ENCODE assay signal across 1 cellular context in the genomic region with DNA sequence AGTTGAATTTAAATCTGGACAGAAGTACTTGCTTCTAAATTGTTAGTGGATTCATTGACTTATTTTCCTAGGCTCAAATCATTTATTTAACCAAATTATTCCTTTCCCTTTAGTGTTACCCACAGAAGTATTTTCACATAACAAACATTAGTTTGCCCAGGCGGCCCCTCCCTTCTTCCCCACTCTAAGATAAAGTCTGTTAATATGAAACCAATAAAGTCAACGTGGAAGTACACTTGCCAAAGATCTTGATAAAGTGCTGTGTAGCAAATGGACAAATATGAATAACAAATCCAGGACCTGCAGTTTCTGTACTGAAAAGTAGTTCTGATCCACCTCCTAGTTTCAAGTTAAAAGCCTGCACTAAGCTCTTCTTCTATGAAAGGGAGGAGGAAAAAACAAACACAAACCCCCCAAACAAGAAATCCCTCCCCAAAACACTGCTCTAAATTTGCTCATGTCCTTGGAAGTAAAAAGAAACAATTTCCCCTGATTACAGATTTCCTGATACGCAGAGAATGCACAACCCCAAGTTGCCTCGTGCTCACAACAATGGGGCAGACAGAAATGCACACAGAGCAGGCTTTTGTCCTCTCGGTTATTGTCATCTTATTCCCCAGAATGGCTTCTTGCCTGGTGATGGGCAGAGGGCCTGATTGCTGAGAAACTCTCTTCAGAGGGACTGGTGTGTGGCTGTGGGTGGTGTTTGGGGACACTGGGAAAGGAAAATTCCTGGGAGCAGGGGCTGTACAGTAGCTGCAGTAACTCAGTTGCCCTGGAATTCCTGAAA.
TF ChIP-seq lines count a peak whose summit lies in the region.

No MANE protein-coding gene starts in this region.

TF ChIP-seq in GM12878, 131 proteins besides CTCF, POLR2A, EP300 and RAD21:
- TF ChIP-seq, protein P1, sequence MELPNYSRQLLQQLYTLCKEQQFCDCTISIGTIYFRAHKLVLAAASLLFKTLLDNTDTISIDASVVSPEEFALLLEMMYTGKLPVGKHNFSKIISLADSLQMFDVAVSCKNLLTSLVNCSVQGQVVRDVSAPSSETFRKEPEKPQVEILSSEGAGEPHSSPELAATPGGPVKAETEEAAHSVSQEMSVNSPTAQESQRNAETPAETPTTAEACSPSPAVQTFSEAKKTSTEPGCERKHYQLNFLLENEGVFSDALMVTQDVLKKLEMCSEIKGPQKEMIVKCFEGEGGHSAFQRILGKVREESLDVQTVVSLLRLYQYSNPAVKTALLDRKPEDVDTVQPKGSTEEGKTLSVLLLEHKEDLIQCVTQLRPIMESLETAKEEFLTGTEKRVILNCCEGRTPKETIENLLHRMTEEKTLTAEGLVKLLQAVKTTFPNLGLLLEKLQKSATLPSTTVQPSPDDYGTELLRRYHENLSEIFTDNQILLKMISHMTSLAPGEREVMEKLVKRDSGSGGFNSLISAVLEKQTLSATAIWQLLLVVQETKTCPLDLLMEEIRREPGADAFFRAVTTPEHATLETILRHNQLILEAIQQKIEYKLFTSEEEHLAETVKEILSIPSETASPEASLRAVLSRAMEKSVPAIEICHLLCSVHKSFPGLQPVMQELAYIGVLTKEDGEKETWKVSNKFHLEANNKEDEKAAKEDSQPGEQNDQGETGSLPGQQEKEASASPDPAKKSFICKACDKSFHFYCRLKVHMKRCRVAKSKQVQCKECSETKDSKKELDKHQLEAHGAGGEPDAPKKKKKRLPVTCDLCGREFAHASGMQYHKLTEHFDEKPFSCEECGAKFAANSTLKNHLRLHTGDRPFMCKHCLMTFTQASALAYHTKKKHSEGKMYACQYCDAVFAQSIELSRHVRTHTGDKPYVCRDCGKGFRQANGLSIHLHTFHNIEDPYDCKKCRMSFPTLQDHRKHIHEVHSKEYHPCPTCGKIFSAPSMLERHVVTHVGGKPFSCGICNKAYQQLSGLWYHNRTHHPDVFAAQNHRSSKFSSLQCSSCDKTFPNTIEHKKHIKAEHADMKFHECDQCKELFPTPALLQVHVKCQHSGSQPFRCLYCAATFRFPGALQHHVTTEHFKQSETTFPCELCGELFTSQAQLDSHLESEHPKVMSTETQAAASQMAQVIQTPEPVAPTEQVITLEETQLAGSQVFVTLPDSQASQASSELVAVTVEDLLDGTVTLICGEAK (IDR thresholded peaks at IDR 0.05; ENCODE audit: borderline replicate concordance), result no peak
- TF ChIP-seq RCOR1 (conservative IDR thresholded peaks at IDR 0.05; ENCODE audit: low read depth, low read length) (no peak), SMARCA5 (IDR thresholded peaks at IDR 0.05) (no peak), NFYA (IDR thresholded peaks at IDR 0.05; ENCODE audit: borderline replicate concordance, low read depth, low read length) (no peak), ZNF207 (IDR thresholded peaks at IDR 0.05; ENCODE audit: borderline replicate concordance) (no peak), HDGF (IDR thresholded peaks at IDR 0.05) (0 out of 2 replicates have a peak, but pooled peaks have one; percentile 45), ZNF622 (IDR thresholded peaks at IDR 0.05) (no peak), RFX5 (IDR thresholded peaks at IDR 0.05; ENCODE audit: low read depth, low read length) (no peak), IKZF2 (IDR thresholded peaks at IDR 0.05) (no peak), NBN (IDR thresholded peaks at IDR 0.05) (0 out of 2 replicates have a peak, but pooled peaks have one; percentile 40), POLR2AphosphoS5 (IDR thresholded peaks at IDR 0.05; ENCODE audit: low read length) (peak; percentile 34; the same call in 1 of the 2 replicates), MYC (IDR thresholded peaks at IDR 0.05; ENCODE audit: insufficient read depth, insufficient read length, insufficient replicate concordance, low read length, severe bottlenecking) (no peak), CBFB (IDR thresholded peaks at IDR 0.05; ENCODE audit: low read depth) (no peak), CHD2 (IDR thresholded peaks at IDR 0.05; ENCODE audit: borderline replicate concordance, low read depth, low read length) (no peak), SMAD1 (IDR thresholded peaks at IDR 0.05; ENCODE audit: low read depth, partially characterized antibody) (no peak), RUNX3 (IDR thresholded peaks at IDR 0.05; ENCODE audit: low read length) (no peak), SUPT20H (IDR thresholded peaks at IDR 0.05; ENCODE audit: borderline replicate concordance, control insufficient read depth, low read depth, low read length) (no peak)
- TF ChIP-seq, protein P2, sequence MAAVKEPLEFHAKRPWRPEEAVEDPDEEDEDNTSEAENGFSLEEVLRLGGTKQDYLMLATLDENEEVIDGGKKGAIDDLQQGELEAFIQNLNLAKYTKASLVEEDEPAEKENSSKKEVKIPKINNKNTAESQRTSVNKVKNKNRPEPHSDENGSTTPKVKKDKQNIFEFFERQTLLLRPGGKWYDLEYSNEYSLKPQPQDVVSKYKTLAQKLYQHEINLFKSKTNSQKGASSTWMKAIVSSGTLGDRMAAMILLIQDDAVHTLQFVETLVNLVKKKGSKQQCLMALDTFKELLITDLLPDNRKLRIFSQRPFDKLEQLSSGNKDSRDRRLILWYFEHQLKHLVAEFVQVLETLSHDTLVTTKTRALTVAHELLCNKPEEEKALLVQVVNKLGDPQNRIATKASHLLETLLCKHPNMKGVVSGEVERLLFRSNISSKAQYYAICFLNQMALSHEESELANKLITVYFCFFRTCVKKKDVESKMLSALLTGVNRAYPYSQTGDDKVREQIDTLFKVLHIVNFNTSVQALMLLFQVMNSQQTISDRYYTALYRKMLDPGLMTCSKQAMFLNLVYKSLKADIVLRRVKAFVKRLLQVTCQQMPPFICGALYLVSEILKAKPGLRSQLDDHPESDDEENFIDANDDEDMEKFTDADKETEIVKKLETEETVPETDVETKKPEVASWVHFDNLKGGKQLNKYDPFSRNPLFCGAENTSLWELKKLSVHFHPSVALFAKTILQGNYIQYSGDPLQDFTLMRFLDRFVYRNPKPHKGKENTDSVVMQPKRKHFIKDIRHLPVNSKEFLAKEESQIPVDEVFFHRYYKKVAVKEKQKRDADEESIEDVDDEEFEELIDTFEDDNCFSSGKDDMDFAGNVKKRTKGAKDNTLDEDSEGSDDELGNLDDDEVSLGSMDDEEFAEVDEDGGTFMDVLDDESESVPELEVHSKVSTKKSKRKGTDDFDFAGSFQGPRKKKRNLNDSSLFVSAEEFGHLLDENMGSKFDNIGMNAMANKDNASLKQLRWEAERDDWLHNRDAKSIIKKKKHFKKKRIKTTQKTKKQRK (IDR thresholded peaks at IDR 0.05; ENCODE audit: low read depth, low read length), result no peak
- TF ChIP-seq, protein P3, sequence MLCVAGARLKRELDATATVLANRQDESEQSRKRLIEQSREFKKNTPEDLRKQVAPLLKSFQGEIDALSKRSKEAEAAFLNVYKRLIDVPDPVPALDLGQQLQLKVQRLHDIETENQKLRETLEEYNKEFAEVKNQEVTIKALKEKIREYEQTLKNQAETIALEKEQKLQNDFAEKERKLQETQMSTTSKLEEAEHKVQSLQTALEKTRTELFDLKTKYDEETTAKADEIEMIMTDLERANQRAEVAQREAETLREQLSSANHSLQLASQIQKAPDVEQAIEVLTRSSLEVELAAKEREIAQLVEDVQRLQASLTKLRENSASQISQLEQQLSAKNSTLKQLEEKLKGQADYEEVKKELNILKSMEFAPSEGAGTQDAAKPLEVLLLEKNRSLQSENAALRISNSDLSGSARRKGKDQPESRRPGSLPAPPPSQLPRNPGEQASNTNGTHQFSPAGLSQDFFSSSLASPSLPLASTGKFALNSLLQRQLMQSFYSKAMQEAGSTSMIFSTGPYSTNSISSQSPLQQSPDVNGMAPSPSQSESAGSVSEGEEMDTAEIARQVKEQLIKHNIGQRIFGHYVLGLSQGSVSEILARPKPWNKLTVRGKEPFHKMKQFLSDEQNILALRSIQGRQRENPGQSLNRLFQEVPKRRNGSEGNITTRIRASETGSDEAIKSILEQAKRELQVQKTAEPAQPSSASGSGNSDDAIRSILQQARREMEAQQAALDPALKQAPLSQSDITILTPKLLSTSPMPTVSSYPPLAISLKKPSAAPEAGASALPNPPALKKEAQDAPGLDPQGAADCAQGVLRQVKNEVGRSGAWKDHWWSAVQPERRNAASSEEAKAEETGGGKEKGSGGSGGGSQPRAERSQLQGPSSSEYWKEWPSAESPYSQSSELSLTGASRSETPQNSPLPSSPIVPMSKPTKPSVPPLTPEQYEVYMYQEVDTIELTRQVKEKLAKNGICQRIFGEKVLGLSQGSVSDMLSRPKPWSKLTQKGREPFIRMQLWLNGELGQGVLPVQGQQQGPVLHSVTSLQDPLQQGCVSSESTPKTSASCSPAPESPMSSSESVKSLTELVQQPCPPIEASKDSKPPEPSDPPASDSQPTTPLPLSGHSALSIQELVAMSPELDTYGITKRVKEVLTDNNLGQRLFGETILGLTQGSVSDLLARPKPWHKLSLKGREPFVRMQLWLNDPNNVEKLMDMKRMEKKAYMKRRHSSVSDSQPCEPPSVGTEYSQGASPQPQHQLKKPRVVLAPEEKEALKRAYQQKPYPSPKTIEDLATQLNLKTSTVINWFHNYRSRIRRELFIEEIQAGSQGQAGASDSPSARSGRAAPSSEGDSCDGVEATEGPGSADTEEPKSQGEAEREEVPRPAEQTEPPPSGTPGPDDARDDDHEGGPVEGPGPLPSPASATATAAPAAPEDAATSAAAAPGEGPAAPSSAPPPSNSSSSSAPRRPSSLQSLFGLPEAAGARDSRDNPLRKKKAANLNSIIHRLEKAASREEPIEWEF (IDR thresholded peaks at IDR 0.05; ENCODE audit: insufficient replicate concordance, low read depth, low read length), result no peak
- TF ChIP-seq, protein P4, sequence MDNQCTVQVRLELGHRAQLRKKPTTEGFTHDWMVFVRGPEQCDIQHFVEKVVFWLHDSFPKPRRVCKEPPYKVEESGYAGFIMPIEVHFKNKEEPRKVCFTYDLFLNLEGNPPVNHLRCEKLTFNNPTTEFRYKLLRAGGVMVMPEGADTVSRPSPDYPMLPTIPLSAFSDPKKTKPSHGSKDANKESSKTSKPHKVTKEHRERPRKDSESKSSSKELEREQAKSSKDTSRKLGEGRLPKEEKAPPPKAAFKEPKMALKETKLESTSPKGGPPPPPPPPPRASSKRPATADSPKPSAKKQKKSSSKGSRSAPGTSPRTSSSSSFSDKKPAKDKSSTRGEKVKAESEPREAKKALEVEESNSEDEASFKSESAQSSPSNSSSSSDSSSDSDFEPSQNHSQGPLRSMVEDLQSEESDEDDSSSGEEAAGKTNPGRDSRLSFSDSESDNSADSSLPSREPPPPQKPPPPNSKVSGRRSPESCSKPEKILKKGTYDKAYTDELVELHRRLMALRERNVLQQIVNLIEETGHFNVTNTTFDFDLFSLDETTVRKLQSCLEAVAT (IDR thresholded peaks at IDR 0.05), result peak; percentile 71
- TF ChIP-seq, protein P5, sequence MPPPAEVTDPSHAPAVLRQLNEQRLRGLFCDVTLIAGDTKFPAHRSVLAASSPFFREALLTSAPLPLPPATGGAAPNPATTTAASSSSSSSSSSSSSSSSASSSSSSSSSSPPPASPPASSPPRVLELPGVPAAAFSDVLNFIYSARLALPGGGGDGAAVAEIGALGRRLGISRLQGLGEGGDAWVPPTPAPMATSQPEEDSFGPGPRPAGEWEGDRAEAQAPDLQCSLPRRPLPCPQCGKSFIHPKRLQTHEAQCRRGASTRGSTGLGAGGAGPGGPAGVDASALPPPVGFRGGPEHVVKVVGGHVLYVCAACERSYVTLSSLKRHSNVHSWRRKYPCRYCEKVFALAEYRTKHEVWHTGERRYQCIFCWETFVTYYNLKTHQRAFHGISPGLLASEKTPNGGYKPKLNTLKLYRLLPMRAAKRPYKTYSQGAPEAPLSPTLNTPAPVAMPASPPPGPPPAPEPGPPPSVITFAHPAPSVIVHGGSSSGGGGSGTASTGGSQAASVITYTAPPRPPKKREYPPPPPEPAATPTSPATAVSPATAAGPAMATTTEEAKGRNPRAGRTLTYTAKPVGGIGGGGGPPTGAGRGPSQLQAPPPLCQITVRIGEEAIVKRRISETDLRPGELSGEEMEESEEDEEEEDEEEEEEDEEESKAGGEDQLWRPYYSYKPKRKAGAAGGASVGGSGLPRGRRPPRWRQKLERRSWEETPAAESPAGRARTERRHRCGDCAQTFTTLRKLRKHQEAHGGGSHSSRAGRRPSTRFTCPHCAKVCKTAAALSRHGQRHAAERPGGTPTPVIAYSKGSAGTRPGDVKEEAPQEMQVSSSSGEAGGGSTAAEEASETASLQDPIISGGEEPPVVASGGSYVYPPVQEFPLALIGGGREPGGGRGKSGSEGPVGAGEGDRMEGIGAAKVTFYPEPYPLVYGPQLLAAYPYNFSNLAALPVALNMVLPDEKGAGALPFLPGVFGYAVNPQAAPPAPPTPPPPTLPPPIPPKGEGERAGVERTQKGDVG (CRISPR knock-in tag; IDR thresholded peaks at IDR 0.05), result no peak; the same call in 1 of the 2 replicates
- TF ChIP-seq, protein P6, sequence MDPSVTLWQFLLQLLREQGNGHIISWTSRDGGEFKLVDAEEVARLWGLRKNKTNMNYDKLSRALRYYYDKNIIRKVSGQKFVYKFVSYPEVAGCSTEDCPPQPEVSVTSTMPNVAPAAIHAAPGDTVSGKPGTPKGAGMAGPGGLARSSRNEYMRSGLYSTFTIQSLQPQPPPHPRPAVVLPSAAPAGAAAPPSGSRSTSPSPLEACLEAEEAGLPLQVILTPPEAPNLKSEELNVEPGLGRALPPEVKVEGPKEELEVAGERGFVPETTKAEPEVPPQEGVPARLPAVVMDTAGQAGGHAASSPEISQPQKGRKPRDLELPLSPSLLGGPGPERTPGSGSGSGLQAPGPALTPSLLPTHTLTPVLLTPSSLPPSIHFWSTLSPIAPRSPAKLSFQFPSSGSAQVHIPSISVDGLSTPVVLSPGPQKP (IDR thresholded peaks at IDR 0.05; ENCODE audit: low read depth, low read length), result no peak
- TF ChIP-seq, protein P7, sequence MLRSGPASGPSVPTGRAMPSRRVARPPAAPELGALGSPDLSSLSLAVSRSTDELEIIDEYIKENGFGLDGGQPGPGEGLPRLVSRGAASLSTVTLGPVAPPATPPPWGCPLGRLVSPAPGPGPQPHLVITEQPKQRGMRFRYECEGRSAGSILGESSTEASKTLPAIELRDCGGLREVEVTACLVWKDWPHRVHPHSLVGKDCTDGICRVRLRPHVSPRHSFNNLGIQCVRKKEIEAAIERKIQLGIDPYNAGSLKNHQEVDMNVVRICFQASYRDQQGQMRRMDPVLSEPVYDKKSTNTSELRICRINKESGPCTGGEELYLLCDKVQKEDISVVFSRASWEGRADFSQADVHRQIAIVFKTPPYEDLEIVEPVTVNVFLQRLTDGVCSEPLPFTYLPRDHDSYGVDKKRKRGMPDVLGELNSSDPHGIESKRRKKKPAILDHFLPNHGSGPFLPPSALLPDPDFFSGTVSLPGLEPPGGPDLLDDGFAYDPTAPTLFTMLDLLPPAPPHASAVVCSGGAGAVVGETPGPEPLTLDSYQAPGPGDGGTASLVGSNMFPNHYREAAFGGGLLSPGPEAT (IDR thresholded peaks at IDR 0.05; ENCODE audit: low read depth), result 0 out of 2 replicates have a peak, but pooled peaks have one; percentile 23
